ENCODE assay signal across 27 cellular contexts in genomic region chr9:134553061-134553891, GRCh38.
DNase-seq lines count a peak whose midpoint lies in the region; ATAC-seq and TF ChIP-seq lines count a peak whose summit lies in the region.
"Had no signal": no experiment of that assay in that cellular context is flagged by ENCODE, and none has a peak within 500 bp of the region (broad histone marks: within the 10 kb centered on the region; RNA-seq: fewer than 3 reads in every experiment).

No MANE protein-coding gene starts in this region.

- no peak overlapping the region for H3K27ac ChIP-seq in GM23338 (ENCODE audit: low read depth)
- peak overlapping the region; percentile 83 for H3K27ac ChIP-seq in SJSA1
- H3K27ac ChIP-seq: heart left ventricle, psoas muscle had no signal

- no peak for DNase-seq in GM23338 (ENCODE audit: low spot score)
- peak; percentile 40 to 59 for DNase-seq in SJSA1 (ENCODE audit: low read depth in 1 of 2, low spot score in 2 of 2)
- DNase-seq in islet precursor cell: peak; percentile 63
- peak; percentile 60 for DNase-seq in sciatic nerve (ENCODE audit: low spot score)
- DNase-seq in NCI-H2029 (lab: John Stamatoyannopoulos, UW): no peak
- no peak for DNase-seq in GOT3 (lab: John Stamatoyannopoulos, UW)
- DNase-seq in foreskin melanocyte: no peak
- no peak for DNase-seq in stimulated activated CD8-positive, alpha-beta memory T cell treated with anti-CD3 and anti-CD28 coated beads, Interleukin-4, amount 100 ng/mL, for 48 hours
- DNase-seq: activated CD8-positive, alpha-beta T cell treated with anti-CD3 and anti-CD28 coated beads, Interleukin-2, amount 10 ng/mL, durations not matched to agents 7 days and 5 days; activated naive CD4-positive, alpha-beta T cell treated with anti-CD3 and anti-CD28 coated beads for 36 hours; activated T-cell treated with anti-CD3 and anti-CD28 coated beads, Interleukin-2, amount 50 U/mL, for 24 hours; cerebellar nuclear complex; DMS79; effector memory CD4-positive, alpha-beta T cell; immature natural killer cell; NCI-H2107; NCI-H524 treated with DMSO at 0.1 percent for 48 hours; SIG-M5; stimulated activated CD4-positive, alpha-beta T cell treated with anti-CD3 and anti-CD28 coated beads, Interleukin-15, amount 100 ng/mL, for 24 hours; T-helper 9 cell had no signal

- H2AFZ ChIP-seq in GM23338: no peak overlapping the region

- peaks cover 3% of the 10 kb centered on the region; the same call in 1 of the 3 replicates for H3K9me3 Mint-ChIP-seq in GM23338
- H3K9me3 Mint-ChIP-seq: activated T-cell treated with anti-CD3 and anti-CD28 coated beads, Interleukin-2, amount 50 U/mL, for 24 hours; immature natural killer cell; stimulated activated effector memory CD8-positive, alpha-beta T cell treated with anti-CD3 and anti-CD28 coated beads, Interleukin-12 subunit alpha, Interleukin-12 subunit beta, amount 100 ng/mL, for 72 hours had no signal

- 0 out of 3 replicates have a peak, but pooled peaks cover 2% of the 10 kb centered on the region for H3K36me3 Mint-ChIP-seq in GM23338 (ENCODE audit: low read depth)
- H3K36me3 Mint-ChIP-seq: immature natural killer cell; stimulated activated effector memory CD8-positive, alpha-beta T cell treated with anti-CD3 and anti-CD28 coated beads, Interleukin-12 subunit alpha, Interleukin-12 subunit beta, amount 100 ng/mL, for 72 hours had no signal

- no peaks in the 10 kb centered on the region for H3K9me2 ChIP-seq in GM23338 (ENCODE audit: insufficient read depth)

- intact Hi-C loops in sciatic nerve (cut with DNase I): no loop called here

- peak; percentile 22; the same call in 2 of the 3 replicates for ATAC-seq in GM23338
- peak; percentile 18 for ATAC-seq in sciatic nerve
- ATAC-seq: activated CD4-positive, CD25-positive, alpha-beta regulatory T cell treated with anti-CD3 and anti-CD28 coated beads, Interleukin-2, amount 50 U/mL, for 24 hours; activated CD8-positive, alpha-beta T cell treated with anti-CD3 and anti-CD28 coated beads, Interleukin-2, amount 10 ng/mL, durations not matched to agents 7 days and 5 days; K562; psoas muscle had no signal

- no peaks in the 10 kb centered on the region for H3K79me2 ChIP-seq in GM23338 (replicated peaks; ENCODE audit: insufficient read depth)

- H3K27ac Mint-ChIP-seq in GM23338: no peak overlapping the region
- H3K27ac Mint-ChIP-seq: activated CD8-positive, alpha-beta T cell treated with anti-CD3 and anti-CD28 coated beads, Interleukin-2, amount 10 ng/mL, durations not matched to agents 7 days and 5 days; activated naive CD4-positive, alpha-beta T cell treated with anti-CD3 and anti-CD28 coated beads for 36 hours; activated T-cell treated with anti-CD3 and anti-CD28 coated beads, Interleukin-2, amount 50 U/mL, for 24 hours; immature natural killer cell; stimulated activated effector memory CD8-positive, alpha-beta T cell treated with anti-CD3 and anti-CD28 coated beads, Interleukin-12 subunit alpha, Interleukin-12 subunit beta, amount 100 ng/mL, for 72 hours had no signal

- no peaks in the 10 kb centered on the region; the same call in 2 of the 3 replicates for H3K4me1 Mint-ChIP-seq in GM23338

- H3K27me3 Mint-ChIP-seq in GM23338 (ENCODE audit: insufficient read depth, low read depth, poor library complexity): peaks cover 7% of the 10 kb centered on the region

- no peak overlapping the region for H3K4me3 Mint-ChIP-seq in GM23338
- H3K4me3 Mint-ChIP-seq: activated CD8-positive, alpha-beta T cell treated with anti-CD3 and anti-CD28 coated beads, Interleukin-2, amount 10 ng/mL, durations not matched to agents 7 days and 5 days; activated naive CD4-positive, alpha-beta T cell treated with anti-CD3 and anti-CD28 coated beads for 36 hours; activated T-cell treated with anti-CD3 and anti-CD28 coated beads, Interleukin-2, amount 50 U/mL, for 24 hours; immature natural killer cell; nephron; stimulated activated effector memory CD8-positive, alpha-beta T cell treated with anti-CD3 and anti-CD28 coated beads, Interleukin-12 subunit alpha, Interleukin-12 subunit beta, amount 100 ng/mL, for 72 hours had no signal

- H3K36me3 ChIP-seq in GM23338 (ENCODE audit: insufficient read depth) (no peaks in the 10 kb centered on the region), SJSA1 (no peaks in the 10 kb centered on the region)
- H3K36me3 ChIP-seq: heart left ventricle, thoracic aorta had no signal

- H4K20me1 ChIP-seq in GM23338 (replicated peaks; ENCODE audit: insufficient read depth): no peaks in the 10 kb centered on the region

- no peak overlapping the region for H3K4me2 ChIP-seq in GM23338

- H3K9me3 ChIP-seq in SJSA1 (replicated peaks): no peaks in the 10 kb centered on the region
- H3K9me3 ChIP-seq: heart left ventricle, psoas muscle, thoracic aorta had no signal

- H3K4me3 ChIP-seq in GM23338 (no peak overlapping the region), SJSA1 (0 out of 2 replicates have a peak overlapping the region, but pooled peaks have one; percentile 4)
- H3K4me3 ChIP-seq: heart left ventricle, K562, psoas muscle, thoracic aorta had no signal

- no peaks in the 10 kb centered on the region for H3F3A ChIP-seq in GM23338 (replicated peaks; ENCODE audit: low read depth)

- H3K4me1 ChIP-seq in GM23338 (ENCODE audit: insufficient read depth) (no peaks in the 10 kb centered on the region), SJSA1 (replicated peaks) (peaks cover 52% of the 10 kb centered on the region)
- H3K4me1 ChIP-seq: psoas muscle had no signal

- no peak for TF ChIP-seq CTCF in GM23338 (conservative IDR thresholded peaks at IDR 0.05; ENCODE audit: low read depth in 2 of 2)

- H3K27me3 ChIP-seq in GM23338 (ENCODE audit: insufficient read depth) (no peaks in the 10 kb centered on the region), SJSA1 (replicated peaks) (no peaks in the 10 kb centered on the region)

TF ChIP-seq in GM23338, 12 proteins besides CTCF, POLR2A, EP300 and RAD21 (continues in another document):
- TF ChIP-seq ZNF114 (CRISPR knock-in tag; IDR thresholded peaks at IDR 0.05) (no peak), CREB1 (CRISPR knock-in tag; IDR thresholded peaks at IDR 0.05; ENCODE audit: low read depth) (no peak), REST (IDR thresholded peaks at IDR 0.05; ENCODE audit: unreplicated experiment) (no peak), JUNB (IDR thresholded peaks at IDR 0.05; ENCODE audit: unreplicated experiment) (no peak)

Comparison
In these comparisons a context has a peak if more than half of its experiments do, and no peak if none do; other contexts are left out.
1. DNase-seq: peak in SJSA1 (2 of 2), islet precursor cell (single experiment) and sciatic nerve (single experiment); none in GM23338 (single experiment), NCI-H2029 (single experiment), GOT3 (single experiment), foreskin melanocyte (single experiment) and stimulated activated CD8-positive, alpha-beta memory T cell treated with anti-CD3 and anti-CD28 coated beads, Interleukin-4, amount 100 ng/mL, for 48 hours (single experiment).